In the genomic region with DNA sequence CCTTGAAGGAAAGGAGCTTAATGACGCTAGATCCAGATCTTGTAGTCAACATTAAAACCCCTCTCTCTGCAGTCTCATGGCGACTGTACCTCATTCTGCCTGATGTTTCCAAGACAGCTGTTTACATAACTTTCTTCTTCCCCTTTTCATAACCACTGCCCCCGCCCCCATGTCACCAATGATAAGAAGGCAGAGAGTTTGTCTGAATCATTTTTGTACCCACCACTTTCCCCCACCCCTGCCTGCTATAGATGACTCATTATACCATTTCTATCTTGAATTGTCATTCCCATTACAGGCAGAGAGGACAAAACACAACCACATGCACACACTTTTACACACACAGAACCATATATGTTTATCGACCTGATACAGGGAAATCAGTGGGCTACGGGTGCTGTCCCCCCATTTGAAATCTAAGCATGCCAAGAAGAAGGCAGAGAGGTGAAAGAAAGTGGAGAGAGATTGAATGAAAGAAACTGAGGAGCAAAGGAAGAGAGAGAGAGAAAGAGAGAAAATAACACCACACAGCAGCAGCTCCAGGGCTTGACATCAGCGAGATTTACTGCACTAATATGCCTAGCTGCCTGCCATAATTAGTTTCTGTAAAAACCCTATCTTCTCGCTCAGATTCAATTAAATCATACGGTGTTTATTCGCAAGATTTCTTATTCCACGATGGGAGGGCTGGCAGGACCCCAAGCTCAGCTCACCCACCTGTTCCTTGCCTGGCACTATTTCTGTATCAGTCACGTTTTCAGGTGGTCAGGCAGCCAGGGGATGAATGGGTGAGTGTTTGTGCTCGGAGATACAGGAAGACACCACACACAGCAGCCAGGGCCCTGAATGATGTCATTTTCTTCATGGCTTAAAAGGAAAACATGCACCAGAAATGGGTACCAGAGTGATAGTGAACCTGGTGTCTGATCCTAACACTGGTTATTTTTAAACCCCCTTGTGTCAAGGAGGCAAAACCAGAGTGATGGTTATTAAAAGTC, we compare ENCODE assay signal across 8 cellular contexts.
DNase-seq lines count a peak whose midpoint lies in the region; ATAC-seq, FAIRE-seq and TF ChIP-seq lines count a peak whose summit lies in the region.

No MANE protein-coding gene starts in this region.

- no peak for TF ChIP-seq CTCF in keratinocyte (optimal IDR thresholded peaks at IDR 0.05 in 1 of 3, IDR thresholded peaks at IDR 0.05 in 1 of 3, conservative IDR thresholded peaks at IDR 0.05 in 1 of 3; ENCODE audit: extremely low read depth in 1 of 3, insufficient read depth in 2 of 3, low read length in 3 of 3)

- H3K4me3 Mint-ChIP-seq in activated T-cell treated with anti-CD3 and anti-CD28 coated beads, Interleukin-2, amount 50 U/mL, for 72 hours, result peak overlapping the region; percentile 84 to 91

- no peak overlapping the region for H3K27ac ChIP-seq in keratinocyte (ENCODE audit: control insufficient read depth, insufficient read depth, low read length)

- dilution Hi-C loops in keratinocyte (cut with MboI; ENCODE audit: extremely low pct_ligation_motif_present, low sequenced_read_pairs), result no loop called here

- no peak overlapping the region for H3K9ac ChIP-seq in keratinocyte (ENCODE audit: control insufficient read depth, extremely low read depth, insufficient read depth, low read length)

- peak overlapping the region; percentile 2 for H3K4me2 ChIP-seq in keratinocyte (ENCODE audit: control insufficient read depth, extremely low read depth, insufficient read depth, low read depth, low read length)

- no peak overlapping the region for H3K4me3 ChIP-seq in keratinocyte (ENCODE audit: control insufficient read depth in 2 of 3, extremely low read depth in 1 of 3, insufficient read depth in 2 of 3, low read depth in 1 of 3, low read length in 3 of 3)

- peaks cover 29% of the 10 kb centered on the region for H3K27me3 Mint-ChIP-seq in activated T-cell treated with anti-CD3 and anti-CD28 coated beads, Interleukin-2, amount 50 U/mL, for 72 hours (ENCODE audit: low read depth)

- H3K4me1 Mint-ChIP-seq in activated T-cell treated with anti-CD3 and anti-CD28 coated beads, Interleukin-2, amount 50 U/mL, for 72 hours (ENCODE audit: low read depth), result peaks cover 25% of the 10 kb centered on the region

- peak; percentile 79 for ATAC-seq in GM18858 (IDR thresholded peaks at IDR 0.05; ENCODE audit: unreplicated experiment)
- peak; percentile 87 for ATAC-seq in HG02870 (IDR thresholded peaks at IDR 0.05; ENCODE audit: unreplicated experiment)
- ATAC-seq in activated T-cell treated with anti-CD3 and anti-CD28 coated beads, Interleukin-2, amount 50 U/mL, for 72 hours (replicated peaks in 1 of 2), result peak; percentile 91 to 93

- no peaks in the 10 kb centered on the region for H3K27me3 ChIP-seq in keratinocyte (ENCODE audit: control insufficient read depth, extremely low read depth, insufficient read depth, low read length)

- no peaks in the 10 kb centered on the region for H3K9me3 Mint-ChIP-seq in activated T-cell treated with anti-CD3 and anti-CD28 coated beads, Interleukin-2, amount 50 U/mL, for 72 hours

- peak overlapping the region; percentile 71 for H3K27ac Mint-ChIP-seq in activated T-cell treated with anti-CD3 and anti-CD28 coated beads, Interleukin-2, amount 50 U/mL, for 72 hours

- peak; percentile 97 for DNase-seq in OCI-M1 (lab: John Stamatoyannopoulos, UW)
- DNase-seq in activated T-cell treated with anti-CD3 and anti-CD28 coated beads, Interleukin-2, amount 50 U/mL, for 72 hours, result peak; percentile 82 to 89
- DNase-seq in keratinocyte (ENCODE audit: low read depth, low spot score), result no peak
- peak; percentile 72 for DNase-seq in stimulated activated CD8-positive, alpha-beta memory T cell treated with anti-CD3 and anti-CD28 coated beads, Interleukin-4, amount 100 ng/mL, for 24 hours (ENCODE audit: low read depth)
- no peak for DNase-seq in hippocampal formation (lab: John Stamatoyannopoulos, UW)
- no peak for DNase-seq in T1000 (lab: John Stamatoyannopoulos, UW)

- H3K36me3 ChIP-seq in keratinocyte (ENCODE audit: control insufficient read depth in 2 of 2, extremely low read depth in 1 of 2, insufficient read depth in 2 of 2, low read length in 2 of 2), result no peaks in the 10 kb centered on the region

- H4K20me1 ChIP-seq in keratinocyte (ENCODE audit: control insufficient read depth, extremely low read depth, insufficient read depth, low read length), result no peaks in the 10 kb centered on the region

- H2AFZ ChIP-seq in keratinocyte (ENCODE audit: control insufficient read depth, low read length), result no peak overlapping the region

- no peaks in the 10 kb centered on the region for H3K9me1 ChIP-seq in keratinocyte (ENCODE audit: control insufficient read depth, extremely low read depth, insufficient read depth, low read length)

- H3K36me3 Mint-ChIP-seq in activated T-cell treated with anti-CD3 and anti-CD28 coated beads, Interleukin-2, amount 50 U/mL, for 72 hours (ENCODE audit: insufficient read depth in 2 of 2), result no peaks in the 10 kb centered on the region

- H3K9me3 ChIP-seq in keratinocyte (ENCODE audit: control insufficient read depth, low read depth, low read length), result no peaks in the 10 kb centered on the region

- no peaks in the 10 kb centered on the region for H3K79me2 ChIP-seq in keratinocyte (ENCODE audit: control insufficient read depth, insufficient read depth, low read length)

- peaks cover 8% of the 10 kb centered on the region for H3K4me1 ChIP-seq in keratinocyte (ENCODE audit: control insufficient read depth, extremely low read depth, insufficient read depth, low read length)

- peak; percentile 44 for FAIRE-seq in keratinocyte (lab: Jason Lieb, UNC)

Comparison
In these comparisons a context has a peak if more than half of its experiments do, and no peak if none do; other contexts are left out.
1. DNase-seq: peak in OCI-M1 (single experiment), activated T-cell treated with anti-CD3 and anti-CD28 coated beads, Interleukin-2, amount 50 U/mL, for 72 hours (2 of 2) and stimulated activated CD8-positive, alpha-beta memory T cell treated with anti-CD3 and anti-CD28 coated beads, Interleukin-4, amount 100 ng/mL, for 24 hours (single experiment); none in keratinocyte (single experiment), hippocampal formation (0 of 2) and T1000 (single experiment).
2. Peak in every context shown above with its lines, with median percentiles within 50 percentile points of each other: ATAC-seq.